Comparison of ENCODE assay signal across 1 cellular context in genomic region chr7:137787577-137787976, GRCh38. TPM values are rescaled to one million over a fixed set of nuclear protein-coding genes. Genes with fewer than 3 reads are reported as not detected.
"Had no signal": no experiment of that assay in that cellular context is flagged by ENCODE, and none has a peak within 500 bp of the region (broad histone marks: within the 10 kb centered on the region; RNA-seq: fewer than 3 reads in every experiment).

No MANE protein-coding gene starts in this region.

RNA-seq across cellular contexts. Expression of gene DGKI, which starts 59.2 kb away (rescaled TPM):
- total RNA-seq: foreskin keratinocyte had no signal
- polyA plus RNA-seq: foreskin keratinocyte had no signal
